Comparison of ENCODE assay signal across 1 cellular context in the genomic region with DNA sequence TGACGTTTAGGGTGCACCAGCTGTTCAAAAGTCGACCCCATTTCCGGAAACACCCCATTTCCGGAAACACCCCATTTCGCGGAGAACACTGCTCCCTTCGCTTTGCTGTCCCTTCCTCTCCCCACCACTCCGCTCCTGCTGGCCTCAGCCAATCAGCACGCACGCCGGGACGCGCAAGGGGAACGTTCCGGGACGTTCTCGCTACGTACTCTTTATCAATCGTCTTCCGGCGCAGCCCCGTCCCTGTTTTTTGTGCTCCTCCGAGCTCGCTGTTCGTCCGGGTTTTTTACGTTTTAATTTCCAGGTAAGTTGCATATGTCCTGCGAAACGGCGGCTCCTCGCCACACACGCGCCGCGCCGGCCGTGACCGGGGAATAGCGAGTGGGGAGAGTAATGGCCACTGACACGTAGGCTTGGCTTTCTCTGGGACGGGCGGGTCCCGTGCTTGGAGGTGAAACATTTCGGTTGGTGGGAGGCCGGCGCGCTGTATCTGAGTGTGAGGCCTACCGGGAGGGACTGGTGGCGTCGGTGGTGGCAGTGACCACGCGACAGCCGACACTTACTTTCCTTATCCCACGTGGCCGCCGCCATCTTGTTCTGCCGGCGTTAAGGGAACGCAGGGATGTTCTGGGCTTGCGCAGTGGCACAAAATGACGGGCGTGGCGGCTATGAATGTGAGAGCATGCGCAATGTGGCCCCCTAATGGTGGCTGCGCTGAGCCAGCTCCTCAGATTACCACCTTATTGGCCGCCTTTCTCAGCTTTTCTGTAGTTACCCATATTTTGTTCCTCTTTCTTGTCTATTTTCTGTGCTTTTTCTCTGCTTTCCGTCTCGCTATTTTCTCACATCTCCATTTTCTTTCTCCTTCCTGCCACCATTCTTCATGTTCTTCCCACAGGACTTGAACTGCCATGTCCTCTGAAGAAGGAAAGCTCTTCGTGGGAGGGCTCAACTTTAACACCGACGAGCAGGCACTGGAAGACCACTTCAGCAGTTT.
A peak's percentile ranks its signal among the peaks of the same experiment; 100 is the strongest.
TF ChIP-seq lines count a peak whose summit lies in the region.

A gene (plus strand): TSS at position 215 of the 997 bp plus-strand sequence. CDS start 697 bp downstream, at position 912.

TF ChIP-seq in K562, 482 proteins besides CTCF, POLR2A, EP300 and RAD21 (continued from another document and continues in another):
- TF ChIP-seq, protein P1, sequence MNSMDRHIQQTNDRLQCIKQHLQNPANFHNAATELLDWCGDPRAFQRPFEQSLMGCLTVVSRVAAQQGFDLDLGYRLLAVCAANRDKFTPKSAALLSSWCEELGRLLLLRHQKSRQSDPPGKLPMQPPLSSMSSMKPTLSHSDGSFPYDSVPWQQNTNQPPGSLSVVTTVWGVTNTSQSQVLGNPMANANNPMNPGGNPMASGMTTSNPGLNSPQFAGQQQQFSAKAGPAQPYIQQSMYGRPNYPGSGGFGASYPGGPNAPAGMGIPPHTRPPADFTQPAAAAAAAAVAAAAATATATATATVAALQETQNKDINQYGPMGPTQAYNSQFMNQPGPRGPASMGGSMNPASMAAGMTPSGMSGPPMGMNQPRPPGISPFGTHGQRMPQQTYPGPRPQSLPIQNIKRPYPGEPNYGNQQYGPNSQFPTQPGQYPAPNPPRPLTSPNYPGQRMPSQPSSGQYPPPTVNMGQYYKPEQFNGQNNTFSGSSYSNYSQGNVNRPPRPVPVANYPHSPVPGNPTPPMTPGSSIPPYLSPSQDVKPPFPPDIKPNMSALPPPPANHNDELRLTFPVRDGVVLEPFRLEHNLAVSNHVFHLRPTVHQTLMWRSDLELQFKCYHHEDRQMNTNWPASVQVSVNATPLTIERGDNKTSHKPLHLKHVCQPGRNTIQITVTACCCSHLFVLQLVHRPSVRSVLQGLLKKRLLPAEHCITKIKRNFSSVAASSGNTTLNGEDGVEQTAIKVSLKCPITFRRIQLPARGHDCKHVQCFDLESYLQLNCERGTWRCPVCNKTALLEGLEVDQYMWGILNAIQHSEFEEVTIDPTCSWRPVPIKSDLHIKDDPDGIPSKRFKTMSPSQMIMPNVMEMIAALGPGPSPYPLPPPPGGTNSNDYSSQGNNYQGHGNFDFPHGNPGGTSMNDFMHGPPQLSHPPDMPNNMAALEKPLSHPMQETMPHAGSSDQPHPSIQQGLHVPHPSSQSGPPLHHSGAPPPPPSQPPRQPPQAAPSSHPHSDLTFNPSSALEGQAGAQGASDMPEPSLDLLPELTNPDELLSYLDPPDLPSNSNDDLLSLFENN (IDR thresholded peaks at IDR 0.05; ENCODE audit: low read depth in 2 of 2, low read length in 2 of 2), result peak in 1 of 2 experiments; percentile 30; a peak in 1 of 4 replicates
- TF ChIP-seq TAF1 (IDR thresholded peaks at IDR 0.05; ENCODE audit: control insufficient read depth, extremely low read depth, insufficient read depth, low read length, severe bottlenecking), result peak; percentile 68
- peak; percentile 72; the same call in 1 of the 2 replicates for TF ChIP-seq HDGF (IDR thresholded peaks at IDR 0.05)
- peak; percentile 64 for TF ChIP-seq KLF16 (IDR thresholded peaks at IDR 0.05)
- TF ChIP-seq, protein P2, sequence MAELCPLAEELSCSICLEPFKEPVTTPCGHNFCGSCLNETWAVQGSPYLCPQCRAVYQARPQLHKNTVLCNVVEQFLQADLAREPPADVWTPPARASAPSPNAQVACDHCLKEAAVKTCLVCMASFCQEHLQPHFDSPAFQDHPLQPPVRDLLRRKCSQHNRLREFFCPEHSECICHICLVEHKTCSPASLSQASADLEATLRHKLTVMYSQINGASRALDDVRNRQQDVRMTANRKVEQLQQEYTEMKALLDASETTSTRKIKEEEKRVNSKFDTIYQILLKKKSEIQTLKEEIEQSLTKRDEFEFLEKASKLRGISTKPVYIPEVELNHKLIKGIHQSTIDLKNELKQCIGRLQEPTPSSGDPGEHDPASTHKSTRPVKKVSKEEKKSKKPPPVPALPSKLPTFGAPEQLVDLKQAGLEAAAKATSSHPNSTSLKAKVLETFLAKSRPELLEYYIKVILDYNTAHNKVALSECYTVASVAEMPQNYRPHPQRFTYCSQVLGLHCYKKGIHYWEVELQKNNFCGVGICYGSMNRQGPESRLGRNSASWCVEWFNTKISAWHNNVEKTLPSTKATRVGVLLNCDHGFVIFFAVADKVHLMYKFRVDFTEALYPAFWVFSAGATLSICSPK (IDR thresholded peaks at IDR 0.05; ENCODE audit: borderline replicate concordance), result no peak
- TF ChIP-seq BRD9 (IDR thresholded peaks at IDR 0.05; ENCODE audit: low read depth, partially characterized antibody), result peak; percentile 34
- TF ChIP-seq ZNF561 (CRISPR knock-in tag; conservative IDR thresholded peaks at IDR 0.05), result no peak
- TF ChIP-seq CBX1 (IDR thresholded peaks at IDR 0.05; ENCODE audit: low read depth), result no peak
- TF ChIP-seq, protein P3, sequence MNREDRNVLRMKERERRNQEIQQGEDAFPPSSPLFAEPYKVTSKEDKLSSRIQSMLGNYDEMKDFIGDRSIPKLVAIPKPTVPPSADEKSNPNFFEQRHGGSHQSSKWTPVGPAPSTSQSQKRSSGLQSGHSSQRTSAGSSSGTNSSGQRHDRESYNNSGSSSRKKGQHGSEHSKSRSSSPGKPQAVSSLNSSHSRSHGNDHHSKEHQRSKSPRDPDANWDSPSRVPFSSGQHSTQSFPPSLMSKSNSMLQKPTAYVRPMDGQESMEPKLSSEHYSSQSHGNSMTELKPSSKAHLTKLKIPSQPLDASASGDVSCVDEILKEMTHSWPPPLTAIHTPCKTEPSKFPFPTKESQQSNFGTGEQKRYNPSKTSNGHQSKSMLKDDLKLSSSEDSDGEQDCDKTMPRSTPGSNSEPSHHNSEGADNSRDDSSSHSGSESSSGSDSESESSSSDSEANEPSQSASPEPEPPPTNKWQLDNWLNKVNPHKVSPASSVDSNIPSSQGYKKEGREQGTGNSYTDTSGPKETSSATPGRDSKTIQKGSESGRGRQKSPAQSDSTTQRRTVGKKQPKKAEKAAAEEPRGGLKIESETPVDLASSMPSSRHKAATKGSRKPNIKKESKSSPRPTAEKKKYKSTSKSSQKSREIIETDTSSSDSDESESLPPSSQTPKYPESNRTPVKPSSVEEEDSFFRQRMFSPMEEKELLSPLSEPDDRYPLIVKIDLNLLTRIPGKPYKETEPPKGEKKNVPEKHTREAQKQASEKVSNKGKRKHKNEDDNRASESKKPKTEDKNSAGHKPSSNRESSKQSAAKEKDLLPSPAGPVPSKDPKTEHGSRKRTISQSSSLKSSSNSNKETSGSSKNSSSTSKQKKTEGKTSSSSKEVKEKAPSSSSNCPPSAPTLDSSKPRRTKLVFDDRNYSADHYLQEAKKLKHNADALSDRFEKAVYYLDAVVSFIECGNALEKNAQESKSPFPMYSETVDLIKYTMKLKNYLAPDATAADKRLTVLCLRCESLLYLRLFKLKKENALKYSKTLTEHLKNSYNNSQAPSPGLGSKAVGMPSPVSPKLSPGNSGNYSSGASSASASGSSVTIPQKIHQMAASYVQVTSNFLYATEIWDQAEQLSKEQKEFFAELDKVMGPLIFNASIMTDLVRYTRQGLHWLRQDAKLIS (CRISPR knock-in tag; IDR thresholded peaks at IDR 0.05), result peak; percentile 94
- TF ChIP-seq TEAD2 (tag; IDR thresholded peaks at IDR 0.05), result no peak
- TF ChIP-seq, protein P4, sequence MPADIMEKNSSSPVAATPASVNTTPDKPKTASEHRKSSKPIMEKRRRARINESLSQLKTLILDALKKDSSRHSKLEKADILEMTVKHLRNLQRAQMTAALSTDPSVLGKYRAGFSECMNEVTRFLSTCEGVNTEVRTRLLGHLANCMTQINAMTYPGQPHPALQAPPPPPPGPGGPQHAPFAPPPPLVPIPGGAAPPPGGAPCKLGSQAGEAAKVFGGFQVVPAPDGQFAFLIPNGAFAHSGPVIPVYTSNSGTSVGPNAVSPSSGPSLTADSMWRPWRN (IDR thresholded peaks at IDR 0.05; ENCODE audit: low read depth), result 0 out of 2 replicates have a peak, but pooled peaks have one; percentile 24
- TF ChIP-seq ZNF217 (CRISPR knock-in tag; IDR thresholded peaks at IDR 0.05), result no peak
- TF ChIP-seq ASH1L (IDR thresholded peaks at IDR 0.05; ENCODE audit: borderline replicate concordance, low read depth, partially characterized antibody), result peak; percentile 78
- TF ChIP-seq, protein P5, sequence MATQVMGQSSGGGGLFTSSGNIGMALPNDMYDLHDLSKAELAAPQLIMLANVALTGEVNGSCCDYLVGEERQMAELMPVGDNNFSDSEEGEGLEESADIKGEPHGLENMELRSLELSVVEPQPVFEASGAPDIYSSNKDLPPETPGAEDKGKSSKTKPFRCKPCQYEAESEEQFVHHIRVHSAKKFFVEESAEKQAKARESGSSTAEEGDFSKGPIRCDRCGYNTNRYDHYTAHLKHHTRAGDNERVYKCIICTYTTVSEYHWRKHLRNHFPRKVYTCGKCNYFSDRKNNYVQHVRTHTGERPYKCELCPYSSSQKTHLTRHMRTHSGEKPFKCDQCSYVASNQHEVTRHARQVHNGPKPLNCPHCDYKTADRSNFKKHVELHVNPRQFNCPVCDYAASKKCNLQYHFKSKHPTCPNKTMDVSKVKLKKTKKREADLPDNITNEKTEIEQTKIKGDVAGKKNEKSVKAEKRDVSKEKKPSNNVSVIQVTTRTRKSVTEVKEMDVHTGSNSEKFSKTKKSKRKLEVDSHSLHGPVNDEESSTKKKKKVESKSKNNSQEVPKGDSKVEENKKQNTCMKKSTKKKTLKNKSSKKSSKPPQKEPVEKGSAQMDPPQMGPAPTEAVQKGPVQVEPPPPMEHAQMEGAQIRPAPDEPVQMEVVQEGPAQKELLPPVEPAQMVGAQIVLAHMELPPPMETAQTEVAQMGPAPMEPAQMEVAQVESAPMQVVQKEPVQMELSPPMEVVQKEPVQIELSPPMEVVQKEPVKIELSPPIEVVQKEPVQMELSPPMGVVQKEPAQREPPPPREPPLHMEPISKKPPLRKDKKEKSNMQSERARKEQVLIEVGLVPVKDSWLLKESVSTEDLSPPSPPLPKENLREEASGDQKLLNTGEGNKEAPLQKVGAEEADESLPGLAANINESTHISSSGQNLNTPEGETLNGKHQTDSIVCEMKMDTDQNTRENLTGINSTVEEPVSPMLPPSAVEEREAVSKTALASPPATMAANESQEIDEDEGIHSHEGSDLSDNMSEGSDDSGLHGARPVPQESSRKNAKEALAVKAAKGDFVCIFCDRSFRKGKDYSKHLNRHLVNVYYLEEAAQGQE (CRISPR knock-in tag; IDR thresholded peaks at IDR 0.05; ENCODE audit: low read depth), result no peak
- TF ChIP-seq, protein P6, sequence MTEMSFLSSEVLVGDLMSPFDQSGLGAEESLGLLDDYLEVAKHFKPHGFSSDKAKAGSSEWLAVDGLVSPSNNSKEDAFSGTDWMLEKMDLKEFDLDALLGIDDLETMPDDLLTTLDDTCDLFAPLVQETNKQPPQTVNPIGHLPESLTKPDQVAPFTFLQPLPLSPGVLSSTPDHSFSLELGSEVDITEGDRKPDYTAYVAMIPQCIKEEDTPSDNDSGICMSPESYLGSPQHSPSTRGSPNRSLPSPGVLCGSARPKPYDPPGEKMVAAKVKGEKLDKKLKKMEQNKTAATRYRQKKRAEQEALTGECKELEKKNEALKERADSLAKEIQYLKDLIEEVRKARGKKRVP (CRISPR knock-in tag; IDR thresholded peaks at IDR 0.05), result no peak
- TF ChIP-seq, protein P7, sequence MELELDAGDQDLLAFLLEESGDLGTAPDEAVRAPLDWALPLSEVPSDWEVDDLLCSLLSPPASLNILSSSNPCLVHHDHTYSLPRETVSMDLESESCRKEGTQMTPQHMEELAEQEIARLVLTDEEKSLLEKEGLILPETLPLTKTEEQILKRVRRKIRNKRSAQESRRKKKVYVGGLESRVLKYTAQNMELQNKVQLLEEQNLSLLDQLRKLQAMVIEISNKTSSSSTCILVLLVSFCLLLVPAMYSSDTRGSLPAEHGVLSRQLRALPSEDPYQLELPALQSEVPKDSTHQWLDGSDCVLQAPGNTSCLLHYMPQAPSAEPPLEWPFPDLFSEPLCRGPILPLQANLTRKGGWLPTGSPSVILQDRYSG (tag; conservative IDR thresholded peaks at IDR 0.05; ENCODE audit: low read depth), result peak; percentile 43; the same call in 1 of the 2 replicates
- TF ChIP-seq PCBP1 (IDR thresholded peaks at IDR 0.05; ENCODE audit: low read depth, low read length, poor library complexity, severe bottlenecking), result peak; percentile 48
- TF ChIP-seq SRSF1 (IDR thresholded peaks at IDR 0.05; ENCODE audit: low read depth, low read length), result no peak
- no peak for TF ChIP-seq ZNF3 (CRISPR knock-in tag; IDR thresholded peaks at IDR 0.05)
- peak; percentile 73; the same call in 1 of the 2 replicates for TF ChIP-seq FOXP1 (CRISPR knock-in tag; IDR thresholded peaks at IDR 0.05)
- TF ChIP-seq, protein P8, sequence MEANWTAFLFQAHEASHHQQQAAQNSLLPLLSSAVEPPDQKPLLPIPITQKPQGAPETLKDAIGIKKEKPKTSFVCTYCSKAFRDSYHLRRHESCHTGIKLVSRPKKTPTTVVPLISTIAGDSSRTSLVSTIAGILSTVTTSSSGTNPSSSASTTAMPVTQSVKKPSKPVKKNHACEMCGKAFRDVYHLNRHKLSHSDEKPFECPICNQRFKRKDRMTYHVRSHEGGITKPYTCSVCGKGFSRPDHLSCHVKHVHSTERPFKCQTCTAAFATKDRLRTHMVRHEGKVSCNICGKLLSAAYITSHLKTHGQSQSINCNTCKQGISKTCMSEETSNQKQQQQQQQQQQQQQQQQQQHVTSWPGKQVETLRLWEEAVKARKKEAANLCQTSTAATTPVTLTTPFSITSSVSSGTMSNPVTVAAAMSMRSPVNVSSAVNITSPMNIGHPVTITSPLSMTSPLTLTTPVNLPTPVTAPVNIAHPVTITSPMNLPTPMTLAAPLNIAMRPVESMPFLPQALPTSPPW (CRISPR knock-in tag; IDR thresholded peaks at IDR 0.05), result peak; percentile 85
- TF ChIP-seq GABPB1 (CRISPR knock-in tag; IDR thresholded peaks at IDR 0.05), result peak; percentile 93
- no peak for TF ChIP-seq ZNF699 (CRISPR knock-in tag; IDR thresholded peaks at IDR 0.05; ENCODE audit: insufficient replicate concordance)
- TF ChIP-seq, protein P9, sequence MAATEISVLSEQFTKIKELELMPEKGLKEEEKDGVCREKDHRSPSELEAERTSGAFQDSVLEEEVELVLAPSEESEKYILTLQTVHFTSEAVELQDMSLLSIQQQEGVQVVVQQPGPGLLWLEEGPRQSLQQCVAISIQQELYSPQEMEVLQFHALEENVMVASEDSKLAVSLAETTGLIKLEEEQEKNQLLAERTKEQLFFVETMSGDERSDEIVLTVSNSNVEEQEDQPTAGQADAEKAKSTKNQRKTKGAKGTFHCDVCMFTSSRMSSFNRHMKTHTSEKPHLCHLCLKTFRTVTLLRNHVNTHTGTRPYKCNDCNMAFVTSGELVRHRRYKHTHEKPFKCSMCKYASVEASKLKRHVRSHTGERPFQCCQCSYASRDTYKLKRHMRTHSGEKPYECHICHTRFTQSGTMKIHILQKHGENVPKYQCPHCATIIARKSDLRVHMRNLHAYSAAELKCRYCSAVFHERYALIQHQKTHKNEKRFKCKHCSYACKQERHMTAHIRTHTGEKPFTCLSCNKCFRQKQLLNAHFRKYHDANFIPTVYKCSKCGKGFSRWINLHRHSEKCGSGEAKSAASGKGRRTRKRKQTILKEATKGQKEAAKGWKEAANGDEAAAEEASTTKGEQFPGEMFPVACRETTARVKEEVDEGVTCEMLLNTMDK (IDR thresholded peaks at IDR 0.05; ENCODE audit: borderline replicate concordance, insufficient read depth, low read depth, low read length, poor library complexity, severe bottlenecking), result peak; percentile 60
- TF ChIP-seq ZNF12 (CRISPR knock-in tag; IDR thresholded peaks at IDR 0.05), result no peak
- no peak for TF ChIP-seq HOXB6 (CRISPR knock-in tag; IDR thresholded peaks at IDR 0.05; ENCODE audit: borderline replicate concordance)
